18 cellular contexts compared by ENCODE assay signal in genomic region chr14:74605531-74606223, GRCh38. TPM values are rescaled to one million over a fixed set of nuclear protein-coding genes. Genes with fewer than 3 reads are reported as not detected.
DNase-seq lines count a peak whose midpoint lies in the region; ATAC-seq and TF ChIP-seq lines count a peak whose summit lies in the region.
"Had no signal": no experiment of that assay in that cellular context is flagged by ENCODE, and none has a peak within 500 bp of the region (broad histone marks: within the 10 kb centered on the region; RNA-seq: fewer than 3 reads in every experiment).

No MANE protein-coding gene starts in this region.

- H3K4me3 ChIP-seq in GM23248 (no peak overlapping the region), SK-N-SH (ENCODE audit: low read depth in 2 of 2, low read length in 1 of 2) (no peak overlapping the region), fibroblast of villous mesenchyme (ENCODE audit: low read depth, low read length) (no peak overlapping the region), stomach (no peak overlapping the region)
- H3K4me3 ChIP-seq: smooth muscle cell had no signal

- H3K79me2 ChIP-seq in GM23248 (ENCODE audit: insufficient read depth), result peaks cover 100% of the 10 kb centered on the region
- peaks cover 100% of the 10 kb centered on the region for H3K79me2 ChIP-seq in SK-N-SH (ENCODE audit: insufficient read depth)

- H3K27ac ChIP-seq in GM23248 (peak overlapping the region; percentile 11; the same call in 1 of the 2 replicates), SK-N-SH (ENCODE audit: low read depth in 2 of 2, low read length in 1 of 2) (peak overlapping the region; percentile 64 to 81; a peak in 3 of 4 replicates), stomach (peak overlapping the region in 4 of 5 donors; percentile 23 to 58 (median 39))

- H4K20me1 ChIP-seq in GM23248 (ENCODE audit: insufficient read depth), result no peaks in the 10 kb centered on the region
- H4K20me1 ChIP-seq in SK-N-SH (ENCODE audit: insufficient read depth), result peaks cover 27% of the 10 kb centered on the region; the same call in 1 of the 2 replicates

- DNase-seq in GM23248 (no peak), SK-N-SH (peak; percentile 58), fibroblast of villous mesenchyme (ENCODE audit: low read depth) (peak; percentile 64), stomach (no peak), AG08395 (ENCODE audit: low spot score) (no peak), SW480 (ENCODE audit: low spot score) (no peak)
- DNase-seq: caudate nucleus; effector CD8-positive, alpha-beta T cell; head of caudate nucleus; NCI-H1694; NCI-H2227 treated with DMSO at 0.1 percent for 48 hours; NCI-H774; PC-3; substantia nigra had no signal

- no peaks in the 10 kb centered on the region for H3K27me3 ChIP-seq in GM23248 (replicated peaks; ENCODE audit: insufficient read depth)
- no peaks in the 10 kb centered on the region for H3K27me3 ChIP-seq in SK-N-SH (ENCODE audit: insufficient read depth)
- H3K27me3 ChIP-seq in stomach, result peaks cover 0 to 11% (median 0%) of the 10 kb centered on the region in 3 donors

- TF ChIP-seq CTCF in SK-N-SH (IDR thresholded peaks at IDR 0.05), result no peak
- TF ChIP-seq CTCF in fibroblast of villous mesenchyme (IDR thresholded peaks at IDR 0.05; ENCODE audit: insufficient read depth, low read depth, low read length), result no peak
- no peak for TF ChIP-seq CTCF in stomach (IDR thresholded peaks at IDR 0.05)

- no peaks in the 10 kb centered on the region for H3K9me3 ChIP-seq in GM23248 (ENCODE audit: low read depth)
- no peaks in the 10 kb centered on the region for H3K9me3 ChIP-seq in SK-N-SH
- no peaks in the 10 kb centered on the region for H3K9me3 ChIP-seq in stomach

- H3K36me3 ChIP-seq in GM23248 (ENCODE audit: low read depth) (0 out of 2 replicates have a peak, but pooled peaks cover 4% of the 10 kb centered on the region), SK-N-SH (replicated peaks in 1 of 2; ENCODE audit: control insufficient read depth in 1 of 2, insufficient read depth in 2 of 2, low read length in 1 of 2) (peaks cover 15 to 48% of the 10 kb centered on the region in 2 experiments), stomach (peaks cover 0 to 13% (median 5%) of the 10 kb centered on the region in 4 donors)

- CTCF ChIA-PET in SK-N-SH (lab: Yijun Ruan, JAX), result interaction anchor here (0.9 to 2.2 kb wide), 8 partner anchors 11 to 157 kb away, joined by 3 to 14 read pairs (median 3); partner anchors contain the start of genes ISCA2, NPC2 and YLPM1

- peak overlapping the region; percentile 34 for H3K9ac ChIP-seq in GM23248
- no peak overlapping the region; the same call in 1 of the 2 replicates for H3K9ac ChIP-seq in SK-N-SH

- POLR2A ChIA-PET in SK-N-SH (lab: Yijun Ruan, JAX), result no interaction called here

- no peak for TF ChIP-seq POLR2A in stomach (IDR thresholded peaks at IDR 0.05)

- WGBS in GM23248 (ENCODE audit: low coverage in 1 of 2, low lambda C conversion rate in 2 of 2, missing lambda C conversion rate in 2 of 2), 2 experiments, result 81 to 86% methylated on average over 5 of the region's 5 CpGs
- 100% methylated on average over 1 of the region's 5 CpGs for WGBS in SK-N-SH (ENCODE audit: low lambda C conversion rate)
- WGBS in stomach, 5 donors, result 50 to 66% (median 63%) methylated on average over 1 to 5 of the region's 5 CpGs

- H3F3A ChIP-seq in GM23248 (ENCODE audit: insufficient read depth), result peaks cover 19% of the 10 kb centered on the region; the same call in 1 of the 2 replicates
- peaks cover 35% of the 10 kb centered on the region for H3F3A ChIP-seq in SK-N-SH (replicated peaks; ENCODE audit: insufficient read depth)

- H2AFZ ChIP-seq in GM23248 (no peak overlapping the region), SK-N-SH (ENCODE audit: low read depth) (no peak overlapping the region)

- H3K9me2 ChIP-seq in GM23248 (ENCODE audit: insufficient read depth) (no peaks in the 10 kb centered on the region), SK-N-SH (no peaks in the 10 kb centered on the region)

- in situ Hi-C loops in GM23248 (cut with MboI), result loop anchor here (10.0 kb wide), 1 partner anchor 189 kb away; no protein-coding TSS in a partner anchor

- ATAC-seq in GM18858 (IDR thresholded peaks at IDR 0.05; ENCODE audit: unreplicated experiment) (no peak), GM19035 (IDR thresholded peaks at IDR 0.05; ENCODE audit: unreplicated experiment) (no peak)
- ATAC-seq: naive thymus-derived CD8-positive, alpha-beta T cell; PC-3 had no signal

- H3K4me1 ChIP-seq in GM23248 (ENCODE audit: insufficient read depth), result peaks cover 42% of the 10 kb centered on the region
- peaks cover 30% of the 10 kb centered on the region in 2 experiments; a peak in 3 of 4 replicates for H3K4me1 ChIP-seq in SK-N-SH (ENCODE audit: control insufficient read depth in 1 of 2, insufficient read depth in 2 of 2, low read depth in 1 of 2, low read length in 1 of 2)
- peaks cover 0 to 40% (median 22%) of the 10 kb centered on the region in 4 donors for H3K4me1 ChIP-seq in stomach

- TF ChIP-seq RAD21 in SK-N-SH (IDR thresholded peaks at IDR 0.05; ENCODE audit: low read length), result no peak; the same call in 1 of the 2 replicates

- TF ChIP-seq EP300 in SK-N-SH (IDR thresholded peaks at IDR 0.05; ENCODE audit: borderline replicate concordance in 1 of 2, low read depth in 1 of 2, low read length in 1 of 2), result peak in 1 of 2 experiments; percentile 62; a peak in 2 of 4 replicates
- TF ChIP-seq EP300 in stomach (IDR thresholded peaks at IDR 0.05), result no peak

- intact Hi-C loops in stomach (cut with DNase I; ENCODE audit: low total_unique reads), result no loop called here

- H3K4me2 ChIP-seq in GM23248 (ENCODE audit: unreplicated experiment), result peak overlapping the region; percentile 12
- H3K4me2 ChIP-seq in SK-N-SH, result peak overlapping the region; percentile 60
- H3K4me2 ChIP-seq: smooth muscle cell had no signal

TF ChIP-seq in SK-N-SH, 30 proteins besides CTCF, POLR2A, EP300 and RAD21:
- TF ChIP-seq GATA2 (CRISPR knock-in tag; IDR thresholded peaks at IDR 0.05) (no peak), RCOR1 (IDR thresholded peaks at IDR 0.05; ENCODE audit: low read length) (peak; percentile 44; the same call in 1 of the 2 replicates), GABPA (IDR thresholded peaks at IDR 0.05; ENCODE audit: low read depth) (no peak), NFIC (IDR thresholded peaks at IDR 0.05; ENCODE audit: borderline replicate concordance) (no peak), RFX5 (IDR thresholded peaks at IDR 0.05; ENCODE audit: low read length) (no peak), ELF1 (IDR thresholded peaks at IDR 0.05) (no peak), YY1 (IDR thresholded peaks at IDR 0.05; ENCODE audit: low read depth) (no peak), FOXM1 (IDR thresholded peaks at IDR 0.05; ENCODE audit: low read depth) (no peak), ZBTB33 (IDR thresholded peaks at IDR 0.05; ENCODE audit: borderline replicate concordance, low read depth) (no peak), CHD2 (IDR thresholded peaks at IDR 0.05; ENCODE audit: low read length, partially characterized antibody) (peak; percentile 35), NRF1 (IDR thresholded peaks at IDR 0.05; ENCODE audit: low read depth, low read length) (no peak)
- TF ChIP-seq, protein P1, sequence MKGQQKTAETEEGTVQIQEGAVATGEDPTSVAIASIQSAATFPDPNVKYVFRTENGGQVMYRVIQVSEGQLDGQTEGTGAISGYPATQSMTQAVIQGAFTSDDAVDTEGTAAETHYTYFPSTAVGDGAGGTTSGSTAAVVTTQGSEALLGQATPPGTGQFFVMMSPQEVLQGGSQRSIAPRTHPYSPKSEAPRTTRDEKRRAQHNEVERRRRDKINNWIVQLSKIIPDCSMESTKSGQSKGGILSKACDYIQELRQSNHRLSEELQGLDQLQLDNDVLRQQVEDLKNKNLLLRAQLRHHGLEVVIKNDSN (IDR thresholded peaks at IDR 0.05; ENCODE audit: borderline replicate concordance, low read depth), result no peak
- TF ChIP-seq, protein P2, sequence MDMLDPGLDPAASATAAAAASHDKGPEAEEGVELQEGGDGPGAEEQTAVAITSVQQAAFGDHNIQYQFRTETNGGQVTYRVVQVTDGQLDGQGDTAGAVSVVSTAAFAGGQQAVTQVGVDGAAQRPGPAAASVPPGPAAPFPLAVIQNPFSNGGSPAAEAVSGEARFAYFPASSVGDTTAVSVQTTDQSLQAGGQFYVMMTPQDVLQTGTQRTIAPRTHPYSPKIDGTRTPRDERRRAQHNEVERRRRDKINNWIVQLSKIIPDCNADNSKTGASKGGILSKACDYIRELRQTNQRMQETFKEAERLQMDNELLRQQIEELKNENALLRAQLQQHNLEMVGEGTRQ (IDR thresholded peaks at IDR 0.05; ENCODE audit: borderline replicate concordance, low read depth, low read length), result no peak

RNA-seq across cellular contexts. Expression of gene LTBP2, which starts 6.4 kb away (rescaled TPM):
- 441 and 456 TPM in 2 replicates for total RNA-seq in GM23248 (2014; rRNA removed; shearing (Covaris generic))
- polyA plus RNA-seq in GM23248 (2016; fragmentation: Nextera tagmentation; extraction: Ambion mirVana), result 73.5 and 73.7 TPM in 2 replicates
- polyA plus RNA-seq in SK-N-SH (2012; rRNA removed), result 34.4 and 58.8 TPM in 2 replicates
- polyA plus RNA-seq in SK-N-SH (2012; cell fraction: cytosol; rRNA removed), result 30.9 and 41.3 TPM in 2 replicates
- polyA plus RNA-seq in SK-N-SH (2012; cell fraction: nucleus; rRNA removed), result 136 and 138 TPM in 2 replicates
- total RNA-seq in fibroblast of villous mesenchyme, result 210 and 339 TPM in 2 replicates
- total RNA-seq in stomach, result 10 to 100 TPM in 3 of 5 donors, 1 to 10 TPM in 2; 5.8 to 36.2 (median 10.5) TPM
- 1 to 10 TPM; 2.9 to 5.9 (median 3.4) TPM for polyA plus RNA-seq in stomach

Comparison
In these comparisons a context has a peak if more than half of its experiments do, and no peak if none do; other contexts are left out.
1. DNase-seq: peak in SK-N-SH (single experiment) and fibroblast of villous mesenchyme (single experiment); none in GM23248 (single experiment), stomach (single experiment), AG08395 (single experiment) and SW480 (single experiment).
2. H3K27ac ChIP-seq: peak in every context shown above with its lines; median percentile 72 in SK-N-SH; 39 in stomach; 11 in GM23248.